In the genomic region with DNA sequence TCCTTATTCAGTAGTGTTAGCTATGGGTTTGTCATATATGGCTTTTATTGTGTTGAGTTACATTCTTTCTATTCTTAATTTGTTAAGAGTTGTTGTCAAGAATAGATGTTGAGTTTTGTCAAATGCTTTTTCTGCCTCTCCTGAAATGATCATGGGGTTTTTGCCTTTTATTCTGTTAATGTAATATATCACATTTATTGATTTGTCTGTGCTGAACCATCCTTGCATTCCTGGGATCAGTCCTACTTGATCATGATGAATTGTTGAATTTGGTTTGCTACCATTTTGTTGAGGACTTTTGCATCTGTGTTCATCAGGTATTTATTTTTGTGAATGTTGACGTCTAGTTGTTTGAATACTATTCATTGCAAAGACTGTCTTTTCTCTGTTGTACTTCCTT, we compare ENCODE assay signal across 27 cellular contexts.
"Had no signal": no experiment of that assay in that cellular context is flagged by ENCODE, and none has a peak within 500 bp of the region (broad histone marks: within the 10 kb centered on the region; RNA-seq: fewer than 3 reads in every experiment).

No MANE protein-coding gene starts in this region.

- DNase-seq: activated CD4-positive, alpha-beta T cell treated with anti-CD3 and anti-CD28 coated beads for 4 hours; activated CD4-positive, alpha-beta T cell treated with anti-CD3 and anti-CD28 coated beads, Interleukin-2, amount 50 U/mL, for 4 hours; activated CD8-positive, alpha-beta memory T cell treated with anti-CD3 and anti-CD28 coated beads for 24 hours; activated gamma-delta T cell treated with Interleukin-2 at 50 U/mL for 16 hours; activated naive CD4-positive, alpha-beta T cell treated with anti-CD3 and anti-CD28 coated beads, Interleukin-2, amount 50 U/mL, for 16 hours; amniotic stem cell; brain microvascular endothelial cell; dorsolateral prefrontal cortex; effector memory CD4-positive, alpha-beta T cell; kidney glomerular epithelial cell; left lung; lower lobe of right lung; mesenchymal stem cell; natural killer cell; occipital lobe; psoas muscle; stimulated activated CD4-positive, alpha-beta T cell treated with anti-CD3 and anti-CD28 coated beads, Interleukin-15, amount 100 ng/mL, for 24 hours; stimulated activated CD4-positive, alpha-beta T cell treated with anti-CD3 and anti-CD28 coated beads, Interleukin-2, amount 100 ng/mL, for 24 hours; stimulated activated naive CD4-positive, alpha-beta T cell; tibial artery had no signal

- H3K4me1 ChIP-seq: left lung, lower lobe of right lung, neural progenitor cell, parathyroid adenoma, psoas muscle, right atrium auricular region, suprapubic skin had no signal

- H3K27me3 ChIP-seq: brain microvascular endothelial cell, dorsolateral prefrontal cortex, left lung, neural progenitor cell, right atrium auricular region, suprapubic skin, tibial artery had no signal

- H3K27ac Mint-ChIP-seq: natural killer cell; neural progenitor cell; T-helper 2 cell treated with Interferon-gamma antibody and Interleukin-4, amounts not matched to agents 5 μg/mL and 100 μg/mL, for 36 hours had no signal

- H3K4me3 ChIP-seq: coronary artery, dorsolateral prefrontal cortex, left lung, lower lobe of right lung, neural progenitor cell, psoas muscle, right atrium auricular region, suprapubic skin, tibial artery had no signal

- H3K9ac ChIP-seq: neural progenitor cell, parathyroid adenoma had no signal

- H3K4me3 Mint-ChIP-seq: natural killer cell; neural progenitor cell; T-helper 2 cell treated with Interferon-gamma antibody and Interleukin-4, amounts not matched to agents 5 μg/mL and 100 μg/mL, for 36 hours had no signal

- H3K36me3 ChIP-seq: brain microvascular endothelial cell, lower lobe of right lung, right atrium auricular region, suprapubic skin had no signal

- H3K27ac ChIP-seq: brain microvascular endothelial cell, coronary artery, dorsolateral prefrontal cortex, left lung, lower lobe of right lung, neural progenitor cell, parathyroid adenoma, psoas muscle, right atrium auricular region, suprapubic skin, tibial artery, VCaP had no signal

- H3K4me1 Mint-ChIP-seq: neural progenitor cell had no signal
